In the genomic region with DNA sequence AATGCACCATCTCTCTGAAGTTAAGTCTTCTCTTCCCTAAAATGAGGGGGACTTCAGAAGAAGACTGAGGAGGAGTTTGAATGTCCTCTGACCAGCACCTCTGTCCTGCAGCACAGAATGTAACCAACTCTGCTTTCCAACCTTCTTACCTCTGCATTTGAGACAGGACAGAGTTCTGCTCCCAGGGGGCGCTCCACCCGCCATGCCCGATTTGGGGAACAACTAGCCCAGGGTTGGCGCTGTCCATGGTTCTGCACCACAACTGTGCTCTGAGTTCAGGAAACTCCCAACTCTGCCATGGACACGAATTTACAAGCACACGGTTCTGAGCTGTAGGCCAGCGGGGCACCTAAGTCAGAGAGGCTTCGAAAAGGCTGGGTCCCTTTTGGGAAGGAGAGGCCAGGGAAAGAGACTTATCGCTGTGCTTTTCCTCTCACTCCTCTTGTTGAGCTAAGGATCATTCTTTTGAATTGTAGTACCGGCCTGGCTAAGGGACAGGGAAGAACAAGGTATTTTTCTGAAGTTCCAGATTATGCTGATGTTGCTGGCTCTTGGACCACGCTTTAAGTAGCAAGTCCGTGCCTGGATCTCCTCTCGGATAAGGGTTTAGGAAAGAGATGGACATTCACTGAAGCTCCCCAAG, we compare ENCODE assay signal across 7 cellular contexts. TPM values are rescaled to one million over a fixed set of nuclear protein-coding genes. Genes with fewer than 3 reads are reported as not detected.
A peak's percentile ranks its signal among the peaks of the same experiment; 100 is the strongest.
DNase-seq lines count a peak whose midpoint lies in the region; ATAC-seq and TF ChIP-seq lines count a peak whose summit lies in the region.

No MANE protein-coding gene starts in this region.

- ATAC-seq in Right ventricle myocardium inferior: no peak
- ATAC-seq in HG03460 (IDR thresholded peaks at IDR 0.05; ENCODE audit: unreplicated experiment): no peak
- no peak for ATAC-seq in HG02981 (IDR thresholded peaks at IDR 0.05; ENCODE audit: unreplicated experiment)

- intact Hi-C loops in Right ventricle myocardium inferior (cut with DNase I) (no loop called here), posterior vena cava (cut with DNase I) (no loop called here)

- DNase-seq in GM20000 (ENCODE audit: low spot score): peak; percentile 60
- peak; percentile 23 for DNase-seq in activated T-helper 9 cell treated with anti-CD3 and anti-CD28 coated beads, Interleukin-2, amount 50 U/mL, for 16 hours (ENCODE audit: low read depth)
- DNase-seq in Right ventricle myocardium inferior (ENCODE audit: missing footprints): peak; percentile 90
- DNase-seq in posterior vena cava (ENCODE audit: low spot score): peak; percentile 94

- peak; percentile 54 for TF ChIP-seq CTCF in GM20000 (IDR thresholded peaks at IDR 0.05; ENCODE audit: extremely low read depth, missing control alignments)

TF ChIP-seq in PFSK-1, 5 proteins besides CTCF, POLR2A, EP300 and RAD21:
- TF ChIP-seq TAF1 (IDR thresholded peaks at IDR 0.05; ENCODE audit: borderline replicate concordance, insufficient read depth, low read length): no peak
- no peak for TF ChIP-seq POLR2AphosphoS5 (IDR thresholded peaks at IDR 0.05; ENCODE audit: low read depth, low read length)
- peak; percentile 93; the same call in 1 of the 2 replicates for TF ChIP-seq SIN3A (IDR thresholded peaks at IDR 0.05; ENCODE audit: borderline replicate concordance, insufficient read depth, low read length)
- peak; percentile 39 for TF ChIP-seq FOXP2 (optimal IDR thresholded peaks at IDR 0.05; ENCODE audit: borderline replicate concordance, extremely low read depth, extremely low read length, insufficient read depth)
- TF ChIP-seq, protein P1, sequence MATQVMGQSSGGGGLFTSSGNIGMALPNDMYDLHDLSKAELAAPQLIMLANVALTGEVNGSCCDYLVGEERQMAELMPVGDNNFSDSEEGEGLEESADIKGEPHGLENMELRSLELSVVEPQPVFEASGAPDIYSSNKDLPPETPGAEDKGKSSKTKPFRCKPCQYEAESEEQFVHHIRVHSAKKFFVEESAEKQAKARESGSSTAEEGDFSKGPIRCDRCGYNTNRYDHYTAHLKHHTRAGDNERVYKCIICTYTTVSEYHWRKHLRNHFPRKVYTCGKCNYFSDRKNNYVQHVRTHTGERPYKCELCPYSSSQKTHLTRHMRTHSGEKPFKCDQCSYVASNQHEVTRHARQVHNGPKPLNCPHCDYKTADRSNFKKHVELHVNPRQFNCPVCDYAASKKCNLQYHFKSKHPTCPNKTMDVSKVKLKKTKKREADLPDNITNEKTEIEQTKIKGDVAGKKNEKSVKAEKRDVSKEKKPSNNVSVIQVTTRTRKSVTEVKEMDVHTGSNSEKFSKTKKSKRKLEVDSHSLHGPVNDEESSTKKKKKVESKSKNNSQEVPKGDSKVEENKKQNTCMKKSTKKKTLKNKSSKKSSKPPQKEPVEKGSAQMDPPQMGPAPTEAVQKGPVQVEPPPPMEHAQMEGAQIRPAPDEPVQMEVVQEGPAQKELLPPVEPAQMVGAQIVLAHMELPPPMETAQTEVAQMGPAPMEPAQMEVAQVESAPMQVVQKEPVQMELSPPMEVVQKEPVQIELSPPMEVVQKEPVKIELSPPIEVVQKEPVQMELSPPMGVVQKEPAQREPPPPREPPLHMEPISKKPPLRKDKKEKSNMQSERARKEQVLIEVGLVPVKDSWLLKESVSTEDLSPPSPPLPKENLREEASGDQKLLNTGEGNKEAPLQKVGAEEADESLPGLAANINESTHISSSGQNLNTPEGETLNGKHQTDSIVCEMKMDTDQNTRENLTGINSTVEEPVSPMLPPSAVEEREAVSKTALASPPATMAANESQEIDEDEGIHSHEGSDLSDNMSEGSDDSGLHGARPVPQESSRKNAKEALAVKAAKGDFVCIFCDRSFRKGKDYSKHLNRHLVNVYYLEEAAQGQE (IDR thresholded peaks at IDR 0.05; ENCODE audit: insufficient read depth in 1 of 2, low read depth in 2 of 2, low read length in 2 of 2): peak; percentile 100

RNA-seq across cellular contexts. Expression of gene SIGLEC5, which starts 22.2 kb away (rescaled TPM):
- polyA plus RNA-seq in PFSK-1 (2012; ENCODE audit: insufficient read length, low read depth): not detected
- not detected for total RNA-seq in Right ventricle myocardium inferior
- not detected for total RNA-seq in posterior vena cava

RNA-seq across cellular contexts. Expression of gene ZNF175, which starts 37.0 kb away (rescaled TPM):
- 3.0 TPM for polyA plus RNA-seq in PFSK-1 (2012; ENCODE audit: insufficient read length, low read depth)
- total RNA-seq in Right ventricle myocardium inferior (7.4 TPM), posterior vena cava (1 to 10 TPM; 8.0 to 9.2 TPM)

RNA-seq across cellular contexts. Expression of gene SIGLEC14, which starts 38.6 kb away (rescaled TPM):
- not detected for polyA plus RNA-seq in PFSK-1 (2012; ENCODE audit: insufficient read length, low read depth)
- total RNA-seq in Right ventricle myocardium inferior (1.2 TPM), posterior vena cava (10 to 100 TPM in 1 of 2 donors, 1 to 10 TPM in 1; 4.8 to 10.3 TPM)

Comparison
In these comparisons a context has a peak if more than half of its experiments do, and no peak if none do; other contexts are left out.
1. DNase-seq: peak in every context shown above with its lines; median percentile 94 in posterior vena cava; 90 in Right ventricle myocardium inferior; 60 in GM20000; 23 in activated T-helper 9 cell treated with anti-CD3 and anti-CD28 coated beads, Interleukin-2, amount 50 U/mL, for 16 hours.